Comparison of ENCODE assay signal across 23 cellular contexts in genomic region chr10:64635906-64636305, GRCh38.
DNase-seq lines count a peak whose midpoint lies in the region; TF ChIP-seq lines count a peak whose summit lies in the region.
"Had no signal": no experiment of that assay in that cellular context is flagged by ENCODE, and none has a peak within 500 bp of the region (broad histone marks: within the 10 kb centered on the region; RNA-seq: fewer than 3 reads in every experiment).

No MANE protein-coding gene starts in this region.

- H3K4me3 Mint-ChIP-seq in neural crest cell: no peak overlapping the region
- H3K4me3 Mint-ChIP-seq: CD14-positive monocyte; CD4-positive, alpha-beta T cell; CD8-positive, alpha-beta memory T cell had no signal

- no peak for DNase-seq in caudate nucleus (lab: John Stamatoyannopoulos, UW)
- DNase-seq in globus pallidus (ENCODE audit: low spot score): peak; percentile 67
- no peak for DNase-seq in neural crest cell (ENCODE audit: low read depth, low spot score)
- DNase-seq in superior temporal gyrus (ENCODE audit: extremely low spot score): peak; percentile 80
- no peak for DNase-seq in smooth muscle cell (lab: John Stamatoyannopoulos, UW; ENCODE audit: unreplicated experiment)
- no peak for DNase-seq in MV-4-11 (lab: John Stamatoyannopoulos, UW)
- no peak for DNase-seq in DMS153 (lab: John Stamatoyannopoulos, UW)
- no peak for DNase-seq in effector memory CD4-positive, alpha-beta T cell
- DNase-seq: 8988T; ACHN; AML-193; BE2C; CD4-positive, alpha-beta T cell; CD8-positive, alpha-beta memory T cell; DND-41; GDM1; GM23248; H7; HCEC 1CT had no signal

- no peaks in the 10 kb centered on the region for H3K4me1 ChIP-seq in smooth muscle cell (ENCODE audit: low read depth)
- no peaks in the 10 kb centered on the region for H3K4me1 ChIP-seq in effector memory CD4-positive, alpha-beta T cell (ENCODE audit: control insufficient read depth, insufficient read depth, low read length, poor library complexity, severe bottlenecking)
- H3K4me1 ChIP-seq: A549, BE2C had no signal

- H4K20me1 ChIP-seq in smooth muscle cell (ENCODE audit: low read depth): no peaks in the 10 kb centered on the region
- H4K20me1 ChIP-seq: BLaER1 treated with 17β-estradiol and CSF1 and Interleukin-3, amounts not matched to agents 10 nM and 100 nM had no signal

- H3K9me3 Mint-ChIP-seq in neural crest cell: no peaks in the 10 kb centered on the region
- H3K9me3 Mint-ChIP-seq: CD14-positive monocyte; CD4-positive, alpha-beta T cell had no signal

- H3K79me2 ChIP-seq in smooth muscle cell (ENCODE audit: low read depth): no peaks in the 10 kb centered on the region

- no peak overlapping the region for H3K9ac ChIP-seq in smooth muscle cell (ENCODE audit: low read depth)
- H3K9ac ChIP-seq: BLaER1 treated with 17β-estradiol and CSF1 and Interleukin-3, amounts not matched to agents 10 nM and 100 nM; GM23248 had no signal

- H3K36me3 Mint-ChIP-seq in neural crest cell (ENCODE audit: low read depth): no peaks in the 10 kb centered on the region
- H3K36me3 Mint-ChIP-seq: CD14-positive monocyte; CD8-positive, alpha-beta memory T cell had no signal

- no peak overlapping the region for H3K4me2 ChIP-seq in smooth muscle cell
- H3K4me2 ChIP-seq: A549; BLaER1 treated with 17β-estradiol and CSF1 and Interleukin-3, amounts not matched to agents 10 nM and 100 nM had no signal

- H3K4me1 Mint-ChIP-seq in neural crest cell: peaks cover 24% of the 10 kb centered on the region
- H3K4me1 Mint-ChIP-seq: CD14-positive monocyte; CD8-positive, alpha-beta memory T cell had no signal

- H3K27ac Mint-ChIP-seq in neural crest cell (ENCODE audit: unreplicated experiment): peak overlapping the region; percentile 39
- H3K27ac Mint-ChIP-seq: CD14-positive monocyte; CD4-positive, alpha-beta T cell; CD8-positive, alpha-beta memory T cell had no signal

- H2AFZ ChIP-seq in smooth muscle cell (ENCODE audit: low read depth): no peak overlapping the region
- H2AFZ ChIP-seq: GM23248 had no signal

- no peaks in the 10 kb centered on the region for H3F3A ChIP-seq in smooth muscle cell (ENCODE audit: low read depth)

- TF ChIP-seq CTCF in neural crest cell (conservative IDR thresholded peaks at IDR 0.05) (no peak), smooth muscle cell (IDR thresholded peaks at IDR 0.05; ENCODE audit: borderline replicate concordance, insufficient read depth, poor library complexity, severe bottlenecking) (no peak)

- no peaks in the 10 kb centered on the region for H3K27me3 Mint-ChIP-seq in neural crest cell (ENCODE audit: low read depth)
- H3K27me3 Mint-ChIP-seq: CD4-positive, alpha-beta T cell; CD8-positive, alpha-beta memory T cell had no signal

- H3K27ac ChIP-seq in caudate nucleus (ENCODE audit: low read depth, low read length) (peak overlapping the region; percentile 95), smooth muscle cell (ENCODE audit: low read depth) (no peak overlapping the region)
- no peak overlapping the region for H3K27ac ChIP-seq in effector memory CD4-positive, alpha-beta T cell (ENCODE audit: insufficient read depth, low read length, poor library complexity, severe bottlenecking)
- H3K27ac ChIP-seq: A549; BLaER1 treated with 17β-estradiol and CSF1 and Interleukin-3, amounts not matched to agents 10 nM and 100 nM; GM23248 had no signal

- H3K36me3 ChIP-seq in smooth muscle cell (ENCODE audit: low read depth): no peaks in the 10 kb centered on the region
- H3K36me3 ChIP-seq in effector memory CD4-positive, alpha-beta T cell (ENCODE audit: control insufficient read depth, insufficient read depth, low read length): no peaks in the 10 kb centered on the region
- H3K36me3 ChIP-seq: BE2C; BLaER1 treated with 17β-estradiol and CSF1 and Interleukin-3, amounts not matched to agents 10 nM and 100 nM had no signal

- no peak overlapping the region for H3K4me3 ChIP-seq in smooth muscle cell
- no peak overlapping the region for H3K4me3 ChIP-seq in effector memory CD4-positive, alpha-beta T cell (ENCODE audit: insufficient read depth, low read depth, low read length, poor library complexity, severe bottlenecking)
- H3K4me3 ChIP-seq: A549; BLaER1 treated with 17β-estradiol and CSF1 and Interleukin-3, amounts not matched to agents 10 nM and 100 nM; GM12878; GM23248 had no signal

- no peaks in the 10 kb centered on the region for H3K27me3 ChIP-seq in smooth muscle cell (ENCODE audit: low read depth)
- H3K27me3 ChIP-seq in effector memory CD4-positive, alpha-beta T cell (replicated peaks; ENCODE audit: control insufficient read depth, insufficient read depth, low read length, poor library complexity, severe bottlenecking): no peaks in the 10 kb centered on the region
- H3K27me3 ChIP-seq: BE2C; BLaER1 treated with 17β-estradiol and CSF1 and Interleukin-3, amounts not matched to agents 10 nM and 100 nM had no signal

- no peaks in the 10 kb centered on the region for H3K9me3 ChIP-seq in smooth muscle cell (replicated peaks; ENCODE audit: low read depth)
- H3K9me3 ChIP-seq in effector memory CD4-positive, alpha-beta T cell (ENCODE audit: control insufficient read depth, low read length): no peaks in the 10 kb centered on the region
- H3K9me3 ChIP-seq: A549; BE2C; BLaER1 treated with 17β-estradiol and CSF1 and Interleukin-3, amounts not matched to agents 10 nM and 100 nM had no signal

Comparison
In these comparisons a context has a peak if more than half of its experiments do, and no peak if none do; other contexts are left out.
1. DNase-seq: peak in globus pallidus (single experiment) and superior temporal gyrus (single experiment); none in caudate nucleus (0 of 61), neural crest cell (single experiment), smooth muscle cell (single experiment), MV-4-11 (single experiment), DMS153 (single experiment) and effector memory CD4-positive, alpha-beta T cell (0 of 3).